In genomic region chr5:95631991-95632675, GRCh38 we compare ENCODE assay signal across 8 cellular contexts. TPM values are rescaled to one million over a fixed set of nuclear protein-coding genes. Genes with fewer than 3 reads are reported as not detected.
A peak's percentile ranks its signal among the peaks of the same experiment; 100 is the strongest.
DNase-seq lines count a peak whose midpoint lies in the region; ATAC-seq and TF ChIP-seq lines count a peak whose summit lies in the region.

No MANE protein-coding gene starts in this region.

- H3K79me2 ChIP-seq in Karpas-422 (ENCODE audit: low read length), result no peaks in the 10 kb centered on the region

- TF ChIP-seq CTCF in foreskin fibroblast (IDR thresholded peaks at IDR 0.05; ENCODE audit: low read depth, low read length), result no peak

- no peaks in the 10 kb centered on the region for H4K20me1 ChIP-seq in Karpas-422 (ENCODE audit: insufficient read depth, low read depth, low read length)

- H3K4me3 ChIP-seq in Karpas-422 (ENCODE audit: low read length) (no peak overlapping the region), foreskin fibroblast (ENCODE audit: low read depth in 1 of 2, low read length in 2 of 2) (no peak overlapping the region)

- in situ Hi-C loops in Caki2 (cut with HindIII; ENCODE audit: low pct_unique_long_range_greater_than_20kb, low sequenced_read_pairs), result no loop called here

- peak; percentile 93 for ATAC-seq in GM21528 (IDR thresholded peaks at IDR 0.05; ENCODE audit: low FRiP score, unreplicated experiment)

- no peak overlapping the region for H3K27ac ChIP-seq in Karpas-422 (ENCODE audit: low read length)

- H3K9me2 ChIP-seq in Karpas-422 (replicated peaks; ENCODE audit: insufficient read depth, low read length), result 0 out of 2 replicates have a peak, but pooled peaks cover 6% of the 10 kb centered on the region

- peaks cover 6% of the 10 kb centered on the region for H3K4me1 ChIP-seq in Karpas-422 (ENCODE audit: low read length)

- H3K36me3 ChIP-seq in Karpas-422 (ENCODE audit: insufficient read depth, low read length), result no peaks in the 10 kb centered on the region

- H2AFZ ChIP-seq in Karpas-422 (ENCODE audit: low read length), result peak overlapping the region; percentile 38; the same call in 1 of the 2 replicates

- H3K9me3 ChIP-seq in Karpas-422 (ENCODE audit: low read length), result no peaks in the 10 kb centered on the region

- DNase-seq in Caki2 (ENCODE audit: low read depth) (peak; percentile 85), Karpas-422 (peak; percentile 50), foreskin fibroblast (peak; percentile 63 to 67), NCI-H2171 (lab: John Stamatoyannopoulos, UW) (no peak), retina (no peak)
- DNase-seq in activated CD8-positive, alpha-beta memory T cell treated with anti-CD3 and anti-CD28 coated beads for 4 hours (ENCODE audit: low read depth in 2 of 2), result peak; percentile 28 to 61
- DNase-seq in stimulated activated CD8-positive, alpha-beta memory T cell treated with anti-CD3 and anti-CD28 coated beads, Interleukin-15, amount 100 ng/mL, for 48 hours (ENCODE audit: low read depth in 2 of 2), result peak; percentile 56 to 62

- no peak overlapping the region for H3K4me2 ChIP-seq in Karpas-422 (ENCODE audit: low read depth, low read length, poor library complexity, severe bottlenecking)

- H3K27me3 ChIP-seq in Karpas-422 (ENCODE audit: low read length), result no peaks in the 10 kb centered on the region

- no peak overlapping the region for H3K9ac ChIP-seq in Karpas-422 (ENCODE audit: low read length)

RNA-seq across cellular contexts. Expression of gene GPR150, which starts 12.2 kb away (rescaled TPM):
- total RNA-seq in Caki2 (2014; rRNA removed; shearing (Covaris generic); ENCODE audit: low replicate concordance), result 0.17 TPM in 1 of 2 replicates, not detected in the other
- 0.34 and 0.51 TPM in 2 replicates for total RNA-seq in Karpas-422 (2014; rRNA removed; shearing (Covaris generic); ENCODE audit: low replicate concordance)

RNA-seq across cellular contexts. Expression of gene RFESD, which starts 14.4 kb away (rescaled TPM):
- total RNA-seq in Caki2 (2014; rRNA removed; shearing (Covaris generic); ENCODE audit: low replicate concordance), result 0.55 and 1.1 TPM in 2 replicates
- 6.2 and 6.8 TPM in 2 replicates for total RNA-seq in Karpas-422 (2014; rRNA removed; shearing (Covaris generic); ENCODE audit: low replicate concordance)

RNA-seq across cellular contexts. Expression of gene SPATA9, which starts 50.7 kb away (rescaled TPM):
- total RNA-seq in Caki2 (2014; rRNA removed; shearing (Covaris generic); ENCODE audit: low replicate concordance), result not detected in 2 replicates
- not detected in 2 replicates for total RNA-seq in Karpas-422 (2014; rRNA removed; shearing (Covaris generic); ENCODE audit: low replicate concordance)

Comparison
In these comparisons a context has a peak if more than half of its experiments do, and no peak if none do; other contexts are left out.
1. DNase-seq: peak in Caki2 (single experiment), Karpas-422 (single experiment), activated CD8-positive, alpha-beta memory T cell treated with anti-CD3 and anti-CD28 coated beads for 4 hours (2 of 2), foreskin fibroblast (2 of 2) and stimulated activated CD8-positive, alpha-beta memory T cell treated with anti-CD3 and anti-CD28 coated beads, Interleukin-15, amount 100 ng/mL, for 48 hours (2 of 2); none in NCI-H2171 (single experiment) and retina (single experiment).